In the genomic region with DNA sequence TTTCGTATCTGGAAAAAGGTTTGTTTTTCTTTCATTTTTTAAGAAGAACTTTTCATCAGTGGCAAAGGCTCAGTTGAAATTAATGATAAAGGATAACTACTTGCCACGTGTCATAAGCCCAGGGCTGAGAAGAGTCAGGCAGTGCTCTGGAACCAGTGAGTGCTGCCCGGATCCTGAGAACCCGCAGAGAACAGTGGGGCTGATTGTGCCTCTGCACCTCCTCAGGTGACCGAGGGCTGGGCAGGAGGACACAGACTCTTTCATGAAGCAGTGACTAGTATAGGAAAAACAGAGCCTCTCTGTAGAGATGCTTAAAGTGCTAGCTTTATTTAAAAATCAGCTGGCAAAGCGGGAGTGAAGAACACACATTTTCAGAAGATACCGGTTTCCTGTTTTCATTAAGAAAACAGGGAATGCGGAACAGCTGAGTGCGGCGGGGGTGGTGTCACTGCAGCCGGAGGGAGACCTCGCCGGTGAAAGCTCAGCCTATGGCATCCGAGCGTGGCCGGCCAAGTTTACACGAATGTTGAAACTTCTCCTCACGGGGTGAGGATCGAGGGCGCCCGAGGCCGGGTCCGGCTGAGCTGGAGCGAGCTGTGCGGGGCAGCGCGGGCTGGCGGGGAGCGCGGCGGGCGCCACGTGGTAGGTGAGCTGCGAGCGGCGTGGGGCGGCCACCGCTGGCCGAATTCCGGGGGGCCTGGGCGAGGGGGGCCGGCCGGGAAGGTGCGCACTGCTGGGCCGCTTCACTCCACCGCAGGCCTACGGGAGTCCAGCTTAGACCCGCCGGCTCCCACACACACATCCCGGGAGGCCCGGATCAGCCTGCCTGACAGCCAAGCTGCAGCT, we compare ENCODE assay signal across 8 cellular contexts.
A peak's percentile ranks its signal among the peaks of the same experiment; 100 is the strongest.
DNase-seq lines count a peak whose midpoint lies in the region; ATAC-seq, FAIRE-seq and TF ChIP-seq lines count a peak whose summit lies in the region.

No MANE protein-coding gene starts in this region.

- no peaks in the 10 kb centered on the region for H3K27me3 ChIP-seq in heart right ventricle

- H3K27me3 Mint-ChIP-seq in activated CD4-positive, alpha-beta T cell treated with anti-CD3 and anti-CD28 coated beads for 36 hours: peaks cover 25% of the 10 kb centered on the region
- H3K27me3 Mint-ChIP-seq in osteocyte (ENCODE audit: unreplicated experiment): no peaks in the 10 kb centered on the region

- FAIRE-seq in RCC 7860 (lab: Jason Lieb, UNC): no peak

- peaks cover 0 to 24% (median 12%) of the 10 kb centered on the region in 9 donors for H3K36me3 ChIP-seq in heart right ventricle

- DNase-seq in activated CD4-positive, alpha-beta T cell treated with anti-CD3 and anti-CD28 coated beads for 36 hours: peak; percentile 43
- DNase-seq in activated CD4-positive, alpha-beta T cell treated with anti-CD3 and anti-CD28 coated beads for 1 hour: no peak
- peak; percentile 45 for DNase-seq in RCC 7860 (ENCODE audit: low spot score)
- peak in 39 of 56 donors; percentile 18 to 77 (median 52) for DNase-seq in amygdala (lab: John Stamatoyannopoulos, UW)
- DNase-seq in heart right ventricle: peak; percentile 53 to 69
- DNase-seq in osteocyte (ENCODE audit: extremely low spot score, unreplicated experiment): peak; percentile 84

- CTCF ChIA-PET in activated CD4-positive, alpha-beta T cell treated with anti-CD3 and anti-CD28 coated beads for 36 hours (lab: Charles Lee): interaction anchor here (0.5 kb wide), 1 partner anchor 67 kb away, joined by 3 read pairs; no protein-coding TSS in a partner anchor

- peak overlapping the region; percentile 69 for H3K4me3 Mint-ChIP-seq in activated CD4-positive, alpha-beta T cell treated with anti-CD3 and anti-CD28 coated beads for 36 hours
- peak overlapping the region; percentile 81 for H3K4me3 Mint-ChIP-seq in osteocyte (ENCODE audit: unreplicated experiment)

- no peak for TF ChIP-seq CTCF in heart right ventricle (IDR thresholded peaks at IDR 0.05)
- TF ChIP-seq CTCF in osteocyte (IDR thresholded peaks at IDR 0.05): no peak

- peak overlapping the region in 9 of 10 donors; percentile 32 to 64 (median 55) for H3K4me3 ChIP-seq in heart right ventricle

- WGBS in heart right ventricle, 2 donors: 4 to 7% methylated on average over 46 to 51 of the region's 51 CpGs

- H3K36me3 Mint-ChIP-seq in activated CD4-positive, alpha-beta T cell treated with anti-CD3 and anti-CD28 coated beads for 36 hours (ENCODE audit: low read depth): peaks cover 3% of the 10 kb centered on the region
- peaks cover 11% of the 10 kb centered on the region for H3K36me3 Mint-ChIP-seq in osteocyte (ENCODE audit: unreplicated experiment)

- peaks cover 6 to 60% (median 35%) of the 10 kb centered on the region in 9 donors for H3K4me1 ChIP-seq in heart right ventricle

- no peaks in the 10 kb centered on the region for H3K9me3 ChIP-seq in heart right ventricle

- intact Hi-C loops in activated CD4-positive, alpha-beta T cell treated with anti-CD3 and anti-CD28 coated beads for 36 hours (cut with DNase I, micrococcal nuclease): loop anchor here in 1 of 2 experiments (10.0 kb wide), 1 partner anchor 92 kb away; no protein-coding TSS in a partner anchor
- intact Hi-C loops in heart right ventricle (cut with DNase I): loop anchor here in 2 of 10 donors (10.0 kb wide), 2 partner anchors 52 to 92 kb away; no protein-coding TSS in a partner anchor

- H3K4me1 Mint-ChIP-seq in activated CD4-positive, alpha-beta T cell treated with anti-CD3 and anti-CD28 coated beads for 36 hours: peaks cover 9% of the 10 kb centered on the region
- peaks cover 29% of the 10 kb centered on the region for H3K4me1 Mint-ChIP-seq in osteocyte (ENCODE audit: unreplicated experiment)

- H3K27ac ChIP-seq in heart right ventricle: peak overlapping the region; percentile 13 to 80 (median 68)

- no peaks in the 10 kb centered on the region for H3K9me3 Mint-ChIP-seq in activated CD4-positive, alpha-beta T cell treated with anti-CD3 and anti-CD28 coated beads for 36 hours (ENCODE audit: low read depth)
- H3K9me3 Mint-ChIP-seq in osteocyte (ENCODE audit: unreplicated experiment): no peaks in the 10 kb centered on the region

- peak; percentile 81 for ATAC-seq in activated CD4-positive, alpha-beta T cell treated with anti-CD3 and anti-CD28 coated beads for 36 hours
- ATAC-seq in heart right ventricle (peak; percentile 61 to 82 (median 69)), HG03025 (IDR thresholded peaks at IDR 0.05; ENCODE audit: low FRiP score, unreplicated experiment) (no peak), HG03095 (IDR thresholded peaks at IDR 0.05; ENCODE audit: unreplicated experiment) (no peak)

- POLR2A ChIA-PET in activated CD4-positive, alpha-beta T cell treated with anti-CD3 and anti-CD28 coated beads for 36 hours (lab: Charles Lee): no interaction called here

- peak overlapping the region; percentile 27 for H3K27ac Mint-ChIP-seq in activated CD4-positive, alpha-beta T cell treated with anti-CD3 and anti-CD28 coated beads for 36 hours
- peak overlapping the region; percentile 93 for H3K27ac Mint-ChIP-seq in osteocyte (ENCODE audit: unreplicated experiment)

Comparison
In these comparisons a context has a peak if more than half of its experiments do, and no peak if none do; other contexts are left out.
1. ATAC-seq: peak in activated CD4-positive, alpha-beta T cell treated with anti-CD3 and anti-CD28 coated beads for 36 hours (single experiment) and heart right ventricle (8 of 8); none in HG03025 (single experiment) and HG03095 (single experiment).